8 cellular contexts compared by ENCODE assay signal in genomic region chr11:16788141-16789060, GRCh38. TPM values are rescaled to one million over a fixed set of nuclear protein-coding genes. Genes with fewer than 3 reads are reported as not detected.
DNase-seq lines count a peak whose midpoint lies in the region; ATAC-seq and TF ChIP-seq lines count a peak whose summit lies in the region.

No MANE protein-coding gene starts in this region.

- no peak overlapping the region for H4K5ac ChIP-seq in IMR-90 (ENCODE audit: low read depth, low read length)

- intact Hi-C loops in IMR-90 (cut with micrococcal nuclease) = loop anchor here (5.0 to 10.0 kb wide), 3 partner anchors 94 to 716 kb away; no protein-coding TSS in a partner anchor
- intact Hi-C loops in thyroid gland (cut with DNase I) = loop anchor here (5.0 to 10.0 kb wide), 2 partner anchors 89 to 146 kb away; no protein-coding TSS in a partner anchor

- DNase-seq in COR-L47 (lab: John Stamatoyannopoulos, UW) (peak; percentile 22), GM20000 (ENCODE audit: low spot score) (peak; percentile 73), IMR-90 (peak; percentile 71), Peyer's patch (peak; percentile 26 to 86 (median 80)), foreskin fibroblast (peak; percentile 69 to 84), osteoblast (ENCODE audit: insufficient read length, low spot score, missing footprints) (peak; percentile 89), thyroid gland (peak; percentile 78 to 79)
- peak; percentile 33 for DNase-seq in activated effector memory CD4-positive, alpha-beta T cell treated with Interleukin-2 at 50 U/mL for 16 hours

- H4K20me1 ChIP-seq in IMR-90 (ENCODE audit: insufficient read depth, low read length) = no peaks in the 10 kb centered on the region
- H4K20me1 ChIP-seq in osteoblast (ENCODE audit: insufficient read depth, low read length) = no peaks in the 10 kb centered on the region

- peak; percentile 66 for ATAC-seq in IMR-90 (ENCODE audit: low read depth)

- H3K4ac ChIP-seq in IMR-90 (ENCODE audit: low read depth, low read length) = no peak overlapping the region; the same call in 1 of the 2 replicates

- H3K79me1 ChIP-seq in IMR-90 (ENCODE audit: low read depth in 1 of 2, low read length in 2 of 2) = no peaks in the 10 kb centered on the region

- no peak overlapping the region for H2BK15ac ChIP-seq in IMR-90 (ENCODE audit: low read depth, low read length)

- dilution Hi-C loops in IMR-90 (cut with HindIII; ENCODE audit: low sequenced_read_pairs, unreplicated experiment) = no loop called here

- peaks cover 6% of the 10 kb centered on the region for H3K4me1 ChIP-seq in IMR-90 (ENCODE audit: control insufficient read depth, insufficient read depth, low read length)
- H3K4me1 ChIP-seq in Peyer's patch = peaks cover 0 to 10% (median 0%) of the 10 kb centered on the region in 4 donors
- H3K4me1 ChIP-seq in osteoblast (ENCODE audit: insufficient read depth, low read length) = peaks cover 52% of the 10 kb centered on the region
- peaks cover 51 to 69% of the 10 kb centered on the region in 2 donors for H3K4me1 ChIP-seq in thyroid gland

- H4K8ac ChIP-seq in IMR-90 (ENCODE audit: low read depth in 2 of 2, low read length in 2 of 2) = peak overlapping the region in 1 of 2 experiments; percentile 51; a peak in 1 of 4 replicates

- H2BK5ac ChIP-seq in IMR-90 (ENCODE audit: low read depth, low read length, poor library complexity, severe bottlenecking) = no peak overlapping the region

- H3K4me3 ChIP-seq in IMR-90 (ENCODE audit: insufficient read depth, low read depth, low read length) = no peak overlapping the region
- H3K4me3 ChIP-seq in Peyer's patch = no peak overlapping the region
- no peak overlapping the region for H3K4me3 ChIP-seq in foreskin fibroblast (ENCODE audit: low read depth in 1 of 2, low read length in 2 of 2)
- no peak overlapping the region for H3K4me3 ChIP-seq in osteoblast (ENCODE audit: insufficient read depth, low read length)
- H3K4me3 ChIP-seq in thyroid gland (replicated peaks in 1 of 3) = no peak overlapping the region

- H2AFZ ChIP-seq in IMR-90 (replicated peaks; ENCODE audit: low read length, poor library complexity) (peak overlapping the region; percentile 75), osteoblast (ENCODE audit: low read length) (peak overlapping the region; percentile 11)

- no peak overlapping the region for H2BK20ac ChIP-seq in IMR-90 (ENCODE audit: low read depth, low read length)

- H3K9me3 ChIP-seq in IMR-90 (ENCODE audit: control insufficient read depth, insufficient read depth, low read length) (no peaks in the 10 kb centered on the region), Peyer's patch (no peaks in the 10 kb centered on the region), osteoblast (ENCODE audit: low read depth, low read length) (no peaks in the 10 kb centered on the region), thyroid gland (no peaks in the 10 kb centered on the region)

- no peaks in the 10 kb centered on the region for H3K79me2 ChIP-seq in osteoblast (ENCODE audit: insufficient read depth, low read length)

- H2AK5ac ChIP-seq in IMR-90 (ENCODE audit: low read depth, low read length) = no peak overlapping the region

- in situ Hi-C loops in IMR-90 (cut with MboI; ENCODE audit: low sequenced_read_pairs) = loop anchor here (10.0 kb wide), 1 partner anchor 276 kb away; no protein-coding TSS in a partner anchor

- H3K27ac ChIP-seq in IMR-90 (ENCODE audit: insufficient read depth, low read length) = no peak overlapping the region
- H3K27ac ChIP-seq in Peyer's patch = no peak overlapping the region
- peak overlapping the region; percentile 75 for H3K27ac ChIP-seq in osteoblast (ENCODE audit: low read depth, low read length)
- peak overlapping the region; percentile 29 to 91 (median 87) for H3K27ac ChIP-seq in thyroid gland

- TF ChIP-seq RAD21 in IMR-90 (IDR thresholded peaks at IDR 0.05; ENCODE audit: low read length) = peak; percentile 70

- H2BK120ac ChIP-seq in IMR-90 (ENCODE audit: low read depth, low read length) = no peak overlapping the region

- TF ChIP-seq CTCF in GM20000 (IDR thresholded peaks at IDR 0.05; ENCODE audit: extremely low read depth, missing control alignments) = peak; percentile 97
- peak; percentile 87 for TF ChIP-seq CTCF in IMR-90 (conservative IDR thresholded peaks at IDR 0.05; ENCODE audit: low read depth, low read length)
- TF ChIP-seq CTCF in Peyer's patch (IDR thresholded peaks at IDR 0.05) = peak; percentile 45 to 90 (median 81)
- TF ChIP-seq CTCF in foreskin fibroblast (IDR thresholded peaks at IDR 0.05; ENCODE audit: low read depth, low read length) = peak; percentile 96
- TF ChIP-seq CTCF in osteoblast (IDR thresholded peaks at IDR 0.05; ENCODE audit: extremely low read depth, low read depth, low read length) = peak; percentile 99
- TF ChIP-seq CTCF in thyroid gland (IDR thresholded peaks at IDR 0.05) = peak; percentile 87 to 99 (median 93)

- H3K9ac ChIP-seq in IMR-90 (ENCODE audit: low read depth, low read length) = no peak overlapping the region

- TF ChIP-seq POLR2A in IMR-90 (IDR thresholded peaks at IDR 0.05; ENCODE audit: low read depth, low read length) (no peak), Peyer's patch (IDR thresholded peaks at IDR 0.05) (no peak), thyroid gland (IDR thresholded peaks at IDR 0.05) (no peak)

- no peak overlapping the region for H3K18ac ChIP-seq in IMR-90 (ENCODE audit: low read depth, low read length)

- WGBS in IMR-90 (ENCODE audit: extremely low coverage in 2 of 2, insufficient read length in 1 of 2), 2 experiments = 29% methylated on average over 10 of the region's 17 CpGs; no CpG with 5 or more reads in 1 of the 2 experiments
- 45 to 57% methylated on average over 16 of the region's 17 CpGs for WGBS in thyroid gland, 2 donors

- H3K36me3 ChIP-seq in IMR-90 (ENCODE audit: control insufficient read depth, insufficient read depth, low read length) (no peaks in the 10 kb centered on the region), Peyer's patch (peaks cover 0 to 21% (median 0%) of the 10 kb centered on the region in 3 donors), osteoblast (ENCODE audit: insufficient read depth, low read length) (no peaks in the 10 kb centered on the region), thyroid gland (no peaks in the 10 kb centered on the region)

- no peak overlapping the region for H3K56ac ChIP-seq in IMR-90 (ENCODE audit: extremely low read depth, insufficient read depth, low read length)

- no peak overlapping the region for H3K23ac ChIP-seq in IMR-90 (ENCODE audit: low read depth, low read length)

- H3K9me1 ChIP-seq in IMR-90 (ENCODE audit: insufficient read depth, low read length) = peaks cover 7% of the 10 kb centered on the region

- H3K14ac ChIP-seq in IMR-90 (replicated peaks; ENCODE audit: low read depth, low read length) = no peak overlapping the region

- H3K4me2 ChIP-seq in IMR-90 (ENCODE audit: low read depth, low read length) (no peak overlapping the region), osteoblast (ENCODE audit: insufficient read depth, low read length) (peak overlapping the region; percentile 57)

- CTCF ChIA-PET in IMR-90 (lab: Yijun Ruan, JAX) = interaction anchor here (0.5 to 0.9 kb wide), 3 partner anchors 28 to 284 kb away, joined by 3 to 5 read pairs (median 3); no protein-coding TSS in a partner anchor

- H3K27me3 ChIP-seq in IMR-90 (ENCODE audit: control insufficient read depth, insufficient read depth, low read length) (no peaks in the 10 kb centered on the region), Peyer's patch (no peaks in the 10 kb centered on the region), osteoblast (ENCODE audit: insufficient read depth, low read length) (no peaks in the 10 kb centered on the region), thyroid gland (no peaks in the 10 kb centered on the region)

- BruUV-seq in IMR-90 (replicated peaks; lab: Mats Ljungman, UMichigan) = no TSS peak

- peak overlapping the region; percentile 68 for H2AK9ac ChIP-seq in IMR-90 (replicated peaks; ENCODE audit: low read depth, low read length, poor library complexity)

- POLR2A ChIA-PET in IMR-90 (lab: Charles Lee; ENCODE audit: unreplicated experiment) = no interaction called here

- H4K91ac ChIP-seq in IMR-90 (ENCODE audit: insufficient read depth, low read depth, low read length) = no peak overlapping the region

TF ChIP-seq in IMR-90, 13 proteins besides CTCF, POLR2A, EP300 and RAD21:
- peak; percentile 60 for TF ChIP-seq SMC3 (IDR thresholded peaks at IDR 0.05; ENCODE audit: low read depth, low read length)
- peak; percentile 28 for TF ChIP-seq FOS (IDR thresholded peaks at IDR 0.05; ENCODE audit: low read depth, low read length)
- no peak for TF ChIP-seq MAFK (IDR thresholded peaks at IDR 0.05; ENCODE audit: low read depth, low read length)
- TF ChIP-seq NFE2L2 (IDR thresholded peaks at IDR 0.05; ENCODE audit: low read depth, low read length) = no peak

RNA-seq across cellular contexts. Expression of gene C11orf58, which starts 50.0 kb away (rescaled TPM):
- 53.8 and 238 TPM in 2 replicates for total RNA-seq in IMR-90 (2012; rRNA removed)
- polyA plus RNA-seq in IMR-90 (2012; rRNA removed) = 67.8 and 77.2 TPM in 2 replicates
- 27.7 and 30.2 TPM in 2 replicates for polyA plus RNA-seq in IMR-90 (2012; cell fraction: cytosol; rRNA removed)
- 10.2 and 52.0 TPM in 2 replicates for polyA plus RNA-seq in IMR-90 (2012; cell fraction: nucleus; rRNA removed; ENCODE audit: low replicate concordance)
- total RNA-seq in Peyer's patch = 100 to 1,000 TPM in 1 of 4 donors, 10 to 100 TPM in 3; 47.9 to 143 (median 80.3) TPM
- total RNA-seq in osteoblast = 139 and 153 TPM in 2 replicates
- total RNA-seq in thyroid gland = 100 to 1,000 TPM; 190 to 280 (median 195) TPM

Comparison
In these comparisons a context has a peak if more than half of its experiments do, and no peak if none do; other contexts are left out.
1. DNase-seq: peak in every context shown above with its lines; median percentile 89 in osteoblast; 80 in Peyer's patch; 78 in thyroid gland; 76 in foreskin fibroblast; 73 in GM20000; 71 in IMR-90; 33 in activated effector memory CD4-positive, alpha-beta T cell treated with Interleukin-2 at 50 U/mL for 16 hours; 22 in COR-L47.
2. H3K27ac ChIP-seq: peak in osteoblast (single experiment) and thyroid gland (3 of 3); none in IMR-90 (single experiment) and Peyer's patch (0 of 4).
3. Peak in every context shown above with its lines, with median percentiles within 50 percentile points of each other: CTCF ChIP-seq.